In genomic region chr1:197080323-197080722, GRCh38 we compare ENCODE assay signal across 25 cellular contexts. TPM values are rescaled to one million over a fixed set of nuclear protein-coding genes. Genes with fewer than 3 reads are reported as not detected.
A peak's percentile ranks its signal among the peaks of the same experiment; 100 is the strongest.
DNase-seq lines count a peak whose midpoint lies in the region; ATAC-seq, FAIRE-seq and TF ChIP-seq lines count a peak whose summit lies in the region.
"Had no signal": no experiment of that assay in that cellular context is flagged by ENCODE, and none has a peak within 500 bp of the region (broad histone marks: within the 10 kb centered on the region; RNA-seq: fewer than 3 reads in every experiment).

No MANE protein-coding gene starts in this region.

- TF ChIP-seq CTCF in HEK293 (tag by site-specific recombination; IDR thresholded peaks at IDR 0.05) (no peak), K562 (IDR thresholded peaks at IDR 0.05 in 2 of 3, conservative IDR thresholded peaks at IDR 0.05 in 1 of 3; ENCODE audit: insufficient read depth in 2 of 3, low read depth in 1 of 3, low read length in 3 of 3) (no peak)

- H3K79me1 ChIP-seq in mesendoderm (ENCODE audit: low read length): no peaks in the 10 kb centered on the region

- CTCF ChIA-PET in HEK293 (lab: Yijun Ruan, JAX): no interaction called here
- CTCF ChIA-PET in K562 (lab: Yijun Ruan, JAX; ENCODE audit: low intra/inter-chr PET ratio): no interaction called here

- TF ChIP-seq RAD21 in K562 (CRISPR knock-in tag; conservative IDR thresholded peaks at IDR 0.05 in 1 of 2, IDR thresholded peaks at IDR 0.05 in 1 of 2): no peak

- no peaks in the 10 kb centered on the region for H3K9me1 ChIP-seq in K562 (ENCODE audit: control insufficient read depth, insufficient read depth, low read length)

- H3K4me2 ChIP-seq in K562 (ENCODE audit: insufficient read depth, low read length) (no peak overlapping the region), mesendoderm (ENCODE audit: low read length) (no peak overlapping the region)
- H3K4me2 ChIP-seq: BLaER1 had no signal

- POLR2A ChIA-PET in HEK293 (lab: Yijun Ruan, JAX) (no interaction called here), K562 (lab: Yijun Ruan, JAX) (no interaction called here)

- H3K36me3 ChIP-seq in HEK293 (ENCODE audit: control insufficient read depth in 2 of 2, insufficient read depth in 1 of 2, low read length in 2 of 2): peaks cover 20 to 36% of the 10 kb centered on the region in 2 experiments; a peak in 2 of 3 replicates
- H3K36me3 ChIP-seq in K562 (ENCODE audit: control insufficient read depth, insufficient read depth, low read length): peaks cover 32% of the 10 kb centered on the region
- H3K36me3 ChIP-seq in mesendoderm (ENCODE audit: control insufficient read depth, insufficient read depth, low read length): peaks cover 3% of the 10 kb centered on the region

- intact Hi-C loops in K562 (cut with micrococcal nuclease): no loop called here

- no peak overlapping the region for H2BK5ac ChIP-seq in mesendoderm (ENCODE audit: low read length)

- WGBS in K562 (ENCODE audit: insufficient coverage, low coverage, missing lambda C conversion rate): 17% methylated on average over 2 of the region's 2 CpGs
- WGBS in mesendoderm (ENCODE audit: extremely low coverage, insufficient coverage, low lambda C conversion rate): no CpG with 5 or more reads among the region's 2 CpGs

- no TSS peak for BruUV-seq in K562 (replicated peaks; lab: Mats Ljungman, UMichigan)

- no peak overlapping the region for H4K8ac ChIP-seq in mesendoderm (ENCODE audit: low read depth, low read length)

- H3K9me3 ChIP-seq in HEK293 (ENCODE audit: control insufficient read depth, insufficient read depth, low read depth, low read length) (no peaks in the 10 kb centered on the region), K562 (replicated peaks; ENCODE audit: control insufficient read depth, insufficient read depth, low read depth, low read length) (peaks cover 2% of the 10 kb centered on the region; the same call in 1 of the 2 replicates)
- H3K9me3 ChIP-seq: BE2C had no signal

- no peak overlapping the region for H3K18ac ChIP-seq in mesendoderm (ENCODE audit: low read length)

- no peak overlapping the region for H2AK5ac ChIP-seq in mesendoderm (ENCODE audit: low read length)

- H3K56ac ChIP-seq in mesendoderm (ENCODE audit: low read length): no peak overlapping the region

- H3K4me1 ChIP-seq in HEK293 (ENCODE audit: control insufficient read depth, insufficient read depth, low read length) (no peaks in the 10 kb centered on the region), K562 (replicated peaks in 1 of 2; ENCODE audit: control insufficient read depth in 2 of 2, insufficient read depth in 2 of 2, low read length in 2 of 2) (no peaks in the 10 kb centered on the region), mesendoderm (ENCODE audit: control insufficient read depth, low read depth, low read length) (no peaks in the 10 kb centered on the region)
- H3K4me1 ChIP-seq: BE2C, Caco-2 had no signal

- H3K79me2 ChIP-seq in K562 (ENCODE audit: control insufficient read depth, insufficient read depth, low read length): no peaks in the 10 kb centered on the region
- H3K79me2 ChIP-seq in mesendoderm (ENCODE audit: control insufficient read depth, insufficient read depth, low read length): no peaks in the 10 kb centered on the region

- H2BK15ac ChIP-seq in mesendoderm (replicated peaks; ENCODE audit: low read depth): no peak overlapping the region

- H3K9ac ChIP-seq in K562 (ENCODE audit: insufficient read depth in 1 of 2, low read depth in 2 of 2, low read length in 2 of 2): no peak overlapping the region
- no peak overlapping the region for H3K9ac ChIP-seq in mesendoderm (ENCODE audit: low read length)
- H3K9ac ChIP-seq: BLaER1 had no signal

- no peak overlapping the region for H3K27ac ChIP-seq in HEK293 (ENCODE audit: extremely low read depth, low read depth, low read length)
- no peak overlapping the region for H3K27ac ChIP-seq in K562 (ENCODE audit: extremely low read depth, low read depth, low read length)
- no peak overlapping the region for H3K27ac ChIP-seq in mesendoderm (ENCODE audit: low read depth, low read length)
- H3K27ac ChIP-seq: BLaER1 had no signal

- in situ Hi-C loops in K562 (cut with MboI): no loop called here

- TF ChIP-seq POLR2A in K562 (conservative IDR thresholded peaks at IDR 0.05): no peak

- TF ChIP-seq EP300 in K562 (IDR thresholded peaks at IDR 0.05; ENCODE audit: low read length): no peak

- H3K4me3 ChIP-seq in HEK293 (ENCODE audit: low read depth, low read length) (no peak overlapping the region), K562 (no peak overlapping the region), mesendoderm (ENCODE audit: low read length) (no peak overlapping the region)

- H4K20me1 ChIP-seq in K562 (replicated peaks; ENCODE audit: control insufficient read depth, insufficient read depth, low read length): no peaks in the 10 kb centered on the region
- H4K20me1 ChIP-seq: BLaER1 had no signal

- no peak overlapping the region for H4K5ac ChIP-seq in mesendoderm (ENCODE audit: low read length)

- DNase-seq in K562 (ENCODE audit: extremely low read depth in 1 of 4, low spot score in 3 of 4) (peak in 1 of 4 experiments; percentile 11), mesendoderm (peak; percentile 12), COLO668 (lab: John Stamatoyannopoulos, UW; ENCODE audit: unreplicated experiment) (no peak)
- DNase-seq: 8988T; ACHN; BE2C; C1 segment of cervical spinal cord; Caco-2; Calu3; CD4-positive, alpha-beta memory T cell; CD4-positive, CD25-positive, alpha-beta regulatory T cell; CD8-positive, alpha-beta memory T cell; DMS79 treated with DMSO at 0.1 percent for 48 hours; GF-D8 had no signal

- H3K27me3 ChIP-seq in K562 (ENCODE audit: control insufficient read depth in 2 of 2, insufficient read depth in 2 of 2, low read length in 2 of 2): no peaks in the 10 kb centered on the region
- no peaks in the 10 kb centered on the region for H3K27me3 ChIP-seq in mesendoderm (ENCODE audit: insufficient read depth, low read length, poor library complexity)
- H3K27me3 ChIP-seq: BE2C, BLaER1 had no signal

- H2AFZ ChIP-seq in K562 (ENCODE audit: low read depth, low read length): no peak overlapping the region

- FAIRE-seq in K562 (lab: Jason Lieb, UNC): no peak
- FAIRE-seq: A204.1, D721Med, G401.6, GM12891, GM19239 had no signal

- H3K23ac ChIP-seq in mesendoderm (ENCODE audit: low read length): no peak overlapping the region

- no peak for ATAC-seq in K562
- no peak for ATAC-seq in HG03039 (IDR thresholded peaks at IDR 0.05; ENCODE audit: unreplicated experiment)

- no peak overlapping the region for H2BK120ac ChIP-seq in mesendoderm (ENCODE audit: low read depth, low read length)

- no peak overlapping the region for H3K4ac ChIP-seq in mesendoderm (ENCODE audit: low read depth, low read length)

TF ChIP-seq in HEK293, 187 proteins besides CTCF, POLR2A, EP300 and RAD21:
- TF ChIP-seq ZNF707 (tag by site-specific recombination; IDR thresholded peaks at IDR 0.05) (0 out of 2 replicates have a peak, but pooled peaks have one; percentile 56), REPIN1 (tag by site-specific recombination; IDR thresholded peaks at IDR 0.05; ENCODE audit: low read depth) (no peak), ZNF202 (tag by site-specific recombination; IDR thresholded peaks at IDR 0.05; ENCODE audit: borderline replicate concordance) (no peak)

TF ChIP-seq in K562, 482 proteins besides CTCF, POLR2A, EP300 and RAD21 (continues in another document):
- TF ChIP-seq ZNF707 (CRISPR knock-in tag; conservative IDR thresholded peaks at IDR 0.05) (0 out of 2 replicates have a peak, but pooled peaks have one; percentile 50), ZNF644 (tag; IDR thresholded peaks at IDR 0.05; ENCODE audit: low read depth) (no peak), ZFP36 (IDR thresholded peaks at IDR 0.05; ENCODE audit: low read depth, low read length, partially characterized antibody) (peak; percentile 60), TRIM28 (IDR thresholded peaks at IDR 0.05) (peak; percentile 73; the same call in 1 of the 2 replicates), YY1 (IDR thresholded peaks at IDR 0.05; ENCODE audit: borderline replicate concordance in 1 of 3, control insufficient read depth in 1 of 3, extremely low read depth in 1 of 3, insufficient read depth in 3 of 3, insufficient read length in 1 of 3, insufficient replicate concordance in 2 of 3, low read depth in 1 of 3, low read length in 2 of 3) (peak in 1 of 3 experiments; percentile 15), ZNF431 (CRISPR knock-in tag; IDR thresholded peaks at IDR 0.05) (peak; percentile 98)

RNA-seq across cellular contexts. Expression of gene F13B, which starts 13.3 kb away (rescaled TPM):
- total RNA-seq in K562 (2011; cell fraction: chromatin; rRNA removed; ENCODE audit: low replicate concordance): not detected in 2 replicates
- total RNA-seq in K562 (2011; cell fraction: nucleolus; rRNA removed): not detected in 2 replicates
- total RNA-seq in K562 (2011; cell fraction: nucleoplasm; rRNA removed): not detected in 2 replicates
- total RNA-seq in K562 (2014; rRNA removed): not detected in 2 replicates
- not detected in 2 replicates for total RNA-seq in K562 (2014; rRNA removed; fragmentation: Illumina TruSeq; extraction: Trizol)
- not detected in 2 replicates for total RNA-seq in K562 (2015; rRNA removed; fragmentation: Illumina TruSeq; extraction: Trizol)
- total RNA-seq in K562 (2021): not detected in 2 replicates
- polyA plus RNA-seq in K562 (2011; rRNA removed): 0.08 TPM in 1 of 2 replicates, not detected in the other
- polyA plus RNA-seq in K562 (2011; cell fraction: cytosol; rRNA removed): not detected in 2 replicates
- polyA plus RNA-seq in K562 (2011; cell fraction: nucleus; rRNA removed): 0.06 TPM in 1 of 2 replicates, not detected in the other
- 0.14 TPM in 1 of 2 replicates, not detected in the other for polyA plus RNA-seq in K562 (2012)
- not detected in 2 replicates for polyA plus RNA-seq in K562 (2014; fragmentation: Illumina TruSeq; extraction: Trizol)
- not detected for polyA plus RNA-seq in K562 (2014; fragmentation: Nextera tagmentation; extraction: Ambion mirVana)
- not detected in 2 replicates for polyA plus RNA-seq in K562 (2014; rRNA removed)
- not detected in 2 replicates for polyA minus RNA-seq in K562 (2011; rRNA and poly(A)+ RNA removed)
- not detected in 2 replicates for polyA minus RNA-seq in K562 (2011; cell fraction: cytosol; rRNA and poly(A)+ RNA removed)
- not detected in 2 replicates for polyA minus RNA-seq in K562 (2011; cell fraction: nucleus; rRNA and poly(A)+ RNA removed)
- not detected for polyA plus RNA-seq in mesendoderm (2013, experiment 1 of 2)
- not detected for polyA plus RNA-seq in mesendoderm (2013, experiment 2 of 2)
- total RNA-seq: A673; Caco-2; Calu3; CD4-positive, alpha-beta memory T cell; CD4-positive, CD25-positive, alpha-beta regulatory T cell; CD8-positive, alpha-beta memory T cell had no signal
- polyA plus RNA-seq: AG04450; CD14-positive monocyte; CD4-positive, alpha-beta memory T cell; CD4-positive, CD25-positive, alpha-beta regulatory T cell; CD8-positive, alpha-beta memory T cell had no signal

Comparison
In these comparisons a context has a peak if more than half of its experiments do, and no peak if none do; other contexts are left out.
1. Of the 44 proteins assayed by ChIP-seq in both K562 and HEK293: peak only in K562: TRIM28; only in HEK293: none; in both: ZNF707; in neither: 41; mixed calls (peak in some experiments, not most) for 1.